17 cellular contexts compared by ENCODE assay signal in the genomic region with DNA sequence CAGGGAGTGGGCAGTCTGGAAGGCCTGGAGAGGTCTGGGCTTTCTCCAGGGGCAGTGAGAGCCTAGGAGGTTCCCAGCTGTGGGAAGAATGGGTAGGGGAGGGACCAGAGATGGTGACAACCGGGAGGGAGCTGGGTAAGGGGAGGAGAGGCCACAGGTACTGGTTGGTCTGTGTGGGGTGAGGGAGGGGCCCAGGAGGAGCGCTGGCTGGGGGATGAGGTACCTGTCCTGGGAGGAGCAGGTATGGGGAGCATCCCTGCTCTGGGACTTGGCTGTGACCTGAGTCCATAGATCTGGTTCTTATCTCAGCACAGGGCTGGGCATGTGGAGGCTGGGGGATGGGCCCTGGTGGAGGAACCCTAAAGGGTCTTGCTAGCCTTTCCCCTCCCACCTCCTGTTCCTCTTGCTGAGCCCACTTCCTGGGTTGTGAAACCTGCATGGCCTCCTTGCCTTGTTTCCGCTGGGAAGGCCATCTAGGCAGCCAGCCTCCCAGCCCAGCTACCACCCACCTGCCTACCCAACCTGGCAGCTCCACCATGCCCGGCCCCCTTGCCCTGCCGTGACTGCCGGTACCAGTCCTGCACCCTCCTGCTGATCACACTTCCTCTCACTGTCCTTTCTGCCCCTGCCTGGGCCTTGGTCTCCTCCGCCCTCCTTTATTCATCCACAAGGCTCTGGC. TPM values are rescaled to one million over a fixed set of nuclear protein-coding genes. Genes with fewer than 3 reads are reported as not detected.
DNase-seq lines count a peak whose midpoint lies in the region; ATAC-seq lines count a peak whose summit lies in the region.
"Had no signal": no experiment of that assay in that cellular context is flagged by ENCODE, and none has a peak within 500 bp of the region (broad histone marks: within the 10 kb centered on the region; RNA-seq: fewer than 3 reads in every experiment).

No MANE protein-coding gene starts in this region.

- H3K27ac Mint-ChIP-seq in T-helper 17 cell = peak overlapping the region; percentile 53
- H3K27ac Mint-ChIP-seq: activated T-helper 2 cell treated with anti-CD3 and anti-CD28 coated beads, Interferon-gamma antibody, Interleukin-2, Interleukin-4, amounts not matched to agents 10 μg/mL and 5 μg/mL and 100 μg/mL, durations not matched to agents 14 hours and 24 hours and 36 hours had no signal

- no peaks in the 10 kb centered on the region for H3K27me3 Mint-ChIP-seq in T-helper 17 cell

- no peaks in the 10 kb centered on the region for H3K9me3 ChIP-seq in Karpas-422 (ENCODE audit: low read length)
- H3K9me3 ChIP-seq in T-helper 17 cell (ENCODE audit: control insufficient read depth, low read length, poor library complexity, severe bottlenecking) = no peaks in the 10 kb centered on the region
- H3K9me3 ChIP-seq: gastrocnemius medialis, MG63, uterus had no signal

- DNase-seq in CD1c-positive myeloid dendritic cell (ENCODE audit: extremely low spot score) = peak; percentile 38
- peak; percentile 67 for DNase-seq in Karpas-422
- DNase-seq in T-helper 17 cell = no peak
- peak; percentile 55 for DNase-seq in mucosa of gallbladder (ENCODE audit: low spot score)
- no peak for DNase-seq in COR-L47 (lab: John Stamatoyannopoulos, UW)
- DNase-seq in activated CD4-positive, CD25-positive, alpha-beta regulatory T cell treated with anti-CD3 and anti-CD28 coated beads, Interleukin-2, amount 50 U/mL, for 72 hours = no peak
- DNase-seq in stimulated activated naive CD4-positive, alpha-beta T cell (lab: John Stamatoyannopoulos, UW) = no peak
- DNase-seq: activated CD4-positive, alpha-beta T cell treated with anti-CD3 and anti-CD28 coated beads, Interleukin-2, amount 50 U/mL, for 4 hours; DMS153; gastrocnemius medialis; GM23248; MG63; PC-9; stimulated activated CD8-positive, alpha-beta memory T cell treated with anti-CD3 and anti-CD28 coated beads, Interleukin-4, amount 100 ng/mL, for 48 hours; uterus had no signal

- peak overlapping the region; percentile 97 for H3K27ac ChIP-seq in Karpas-422 (ENCODE audit: low read length)
- H3K27ac ChIP-seq: gastrocnemius medialis, GM23248, PC-9, uterus had no signal

- H3K79me2 ChIP-seq in Karpas-422 (ENCODE audit: low read length) = peaks cover 93% of the 10 kb centered on the region

- H3K4me2 ChIP-seq in Karpas-422 (ENCODE audit: low read depth, low read length, poor library complexity, severe bottlenecking) = peak overlapping the region; percentile 72
- H3K4me2 ChIP-seq: PC-9 had no signal

- no peak overlapping the region for H3K4me3 Mint-ChIP-seq in T-helper 17 cell

- peak overlapping the region; percentile 79 for H3K9ac ChIP-seq in Karpas-422 (ENCODE audit: low read length)
- H3K9ac ChIP-seq: GM23248 had no signal

- H2AFZ ChIP-seq in Karpas-422 (ENCODE audit: low read length) = no peak overlapping the region
- H2AFZ ChIP-seq: GM23248, PC-9 had no signal

- H3K4me1 Mint-ChIP-seq in T-helper 17 cell = peaks cover 55% of the 10 kb centered on the region

- peaks cover 100% of the 10 kb centered on the region for H3K4me1 ChIP-seq in Karpas-422 (ENCODE audit: low read length)
- H3K4me1 ChIP-seq: uterus had no signal

- ATAC-seq in T-helper 17 cell = no peak
- no peak for ATAC-seq in HG03045 (IDR thresholded peaks at IDR 0.05; ENCODE audit: unreplicated experiment)
- ATAC-seq: gastrocnemius medialis had no signal

- peaks cover under 1% of the 10 kb centered on the region; the same call in 1 of the 2 replicates for H4K20me1 ChIP-seq in Karpas-422 (ENCODE audit: insufficient read depth, low read depth, low read length)

- no peaks in the 10 kb centered on the region for H3K9me2 ChIP-seq in Karpas-422 (replicated peaks; ENCODE audit: insufficient read depth, low read length)

- peaks cover 6% of the 10 kb centered on the region for H3K36me3 Mint-ChIP-seq in T-helper 17 cell (ENCODE audit: low read depth)

- H3K36me3 ChIP-seq in Karpas-422 (ENCODE audit: insufficient read depth, low read length) = peaks cover 15% of the 10 kb centered on the region
- H3K36me3 ChIP-seq: gastrocnemius medialis, MG63, uterus had no signal

- H3K27me3 ChIP-seq in Karpas-422 (ENCODE audit: low read length) = no peaks in the 10 kb centered on the region
- H3K27me3 ChIP-seq: gastrocnemius medialis, MG63, uterus had no signal

- H3K4me3 ChIP-seq in Karpas-422 (ENCODE audit: low read length) = peak overlapping the region; percentile 61; the same call in 1 of the 2 replicates
- H3K4me3 ChIP-seq: gastrocnemius medialis, GM23248, MG63, PC-9, uterus had no signal

RNA-seq across cellular contexts. Expression of a gene that starts 11.0 kb away (rescaled TPM):
- total RNA-seq in Karpas-422 (2014; rRNA removed; shearing (Covaris generic); ENCODE audit: low replicate concordance) = 22.7 and 27.9 TPM in 2 replicates
- total RNA-seq in T-helper 17 cell (10 to 100 TPM; 27.3 to 35.0 TPM), mucosa of gallbladder (103 TPM)

RNA-seq across cellular contexts. Expression of a gene that starts 41.7 kb away (rescaled TPM):
- 20.5 and 29.9 TPM in 2 replicates for total RNA-seq in Karpas-422 (2014; rRNA removed; shearing (Covaris generic); ENCODE audit: low replicate concordance)
- total RNA-seq in T-helper 17 cell (10 to 100 TPM; 11.9 to 12.2 TPM), mucosa of gallbladder (21.3 TPM)

Comparison
In these comparisons a context has a peak if more than half of its experiments do, and no peak if none do; other contexts are left out.
1. DNase-seq: peak in CD1c-positive myeloid dendritic cell (single experiment), Karpas-422 (single experiment) and mucosa of gallbladder (single experiment); none in T-helper 17 cell (0 of 3), COR-L47 (single experiment), activated CD4-positive, CD25-positive, alpha-beta regulatory T cell treated with anti-CD3 and anti-CD28 coated beads, Interleukin-2, amount 50 U/mL, for 72 hours (single experiment) and stimulated activated naive CD4-positive, alpha-beta T cell (0 of 6).